16 cellular contexts compared by ENCODE assay signal in the genomic region with DNA sequence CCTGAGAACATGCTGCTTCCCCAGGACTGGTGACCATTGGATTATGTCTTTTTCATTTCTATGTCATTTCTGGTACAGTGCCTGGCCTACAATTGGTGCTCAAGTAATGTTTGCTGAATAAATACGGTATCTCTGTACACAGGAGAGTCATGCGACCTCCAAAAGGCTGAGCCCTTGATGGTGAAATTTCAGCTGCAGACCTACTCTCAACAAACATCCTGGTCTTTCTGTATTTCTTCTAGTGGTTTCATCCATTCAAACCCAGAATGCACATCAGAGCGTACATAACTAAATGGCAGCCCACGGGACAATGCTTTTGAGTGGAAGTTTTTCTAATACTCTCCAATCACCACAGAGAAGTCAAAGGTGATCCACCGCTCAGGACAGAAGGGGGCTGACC.
"Had no signal": no experiment of that assay in that cellular context is flagged by ENCODE, and none has a peak within 500 bp of the region (broad histone marks: within the 10 kb centered on the region; RNA-seq: fewer than 3 reads in every experiment).

No MANE protein-coding gene starts in this region.

- H3K36me3 ChIP-seq: esophagus muscularis mucosa, gastrocnemius medialis, heart right ventricle, right atrium auricular region had no signal

- H3K9me3 ChIP-seq: esophagus muscularis mucosa, gastrocnemius medialis, heart right ventricle, right atrium auricular region had no signal

- H3K36me3 Mint-ChIP-seq: type B pancreatic cell had no signal

- H3K27ac ChIP-seq: epithelial cell of prostate, esophagus muscularis mucosa, gastrocnemius medialis, heart right ventricle, right atrium auricular region had no signal

- H3K4me3 ChIP-seq: esophagus muscularis mucosa, gastrocnemius medialis, heart right ventricle, right atrium auricular region had no signal

- ATAC-seq: effector memory CD8-positive, alpha-beta T cell; gastrocnemius medialis; heart right ventricle; naive thymus-derived CD4-positive, alpha-beta T cell had no signal

- DNase-seq: effector memory CD8-positive, alpha-beta T cell; gastrocnemius medialis; heart right ventricle; hypothalamus; kidney glomerular epithelial cell; mammary epithelial cell; naive thymus-derived CD4-positive, alpha-beta T cell; posterior cingulate gyrus; small intestine; stimulated activated CD4-positive, alpha-beta T cell treated with anti-CD3 and anti-CD28 coated beads, Interleukin-12 subunit alpha, Interleukin-12 subunit beta, amount 100 ng/mL, for 4 hours; stimulated activated naive CD4-positive, alpha-beta T cell treated with Interleukin-2 at 50 U/mL for 16 hours had no signal

- H3K4me3 Mint-ChIP-seq: dendritic cell treated with granulocyte-macrophage colony-stimulating factor and Interleukin-4, amounts not matched to agents 40 ng/mL and 50 ng/mL, for 4 days; effector memory CD8-positive, alpha-beta T cell; naive thymus-derived CD4-positive, alpha-beta T cell; type B pancreatic cell had no signal

- H3K27ac Mint-ChIP-seq: dendritic cell treated with granulocyte-macrophage colony-stimulating factor and Interleukin-4, amounts not matched to agents 40 ng/mL and 50 ng/mL, for 4 days; effector memory CD8-positive, alpha-beta T cell; type B pancreatic cell had no signal

- H3K27me3 Mint-ChIP-seq: dendritic cell treated with granulocyte-macrophage colony-stimulating factor and Interleukin-4, amounts not matched to agents 40 ng/mL and 50 ng/mL, for 4 days had no signal

- H3K9me3 Mint-ChIP-seq: dendritic cell treated with granulocyte-macrophage colony-stimulating factor and Interleukin-4, amounts not matched to agents 40 ng/mL and 50 ng/mL, for 4 days; effector memory CD8-positive, alpha-beta T cell; naive thymus-derived CD4-positive, alpha-beta T cell; type B pancreatic cell had no signal

- H3K27me3 ChIP-seq: esophagus muscularis mucosa, gastrocnemius medialis, heart right ventricle, right atrium auricular region had no signal
